ENCODE assay signal across 1 cellular context in the genomic region with DNA sequence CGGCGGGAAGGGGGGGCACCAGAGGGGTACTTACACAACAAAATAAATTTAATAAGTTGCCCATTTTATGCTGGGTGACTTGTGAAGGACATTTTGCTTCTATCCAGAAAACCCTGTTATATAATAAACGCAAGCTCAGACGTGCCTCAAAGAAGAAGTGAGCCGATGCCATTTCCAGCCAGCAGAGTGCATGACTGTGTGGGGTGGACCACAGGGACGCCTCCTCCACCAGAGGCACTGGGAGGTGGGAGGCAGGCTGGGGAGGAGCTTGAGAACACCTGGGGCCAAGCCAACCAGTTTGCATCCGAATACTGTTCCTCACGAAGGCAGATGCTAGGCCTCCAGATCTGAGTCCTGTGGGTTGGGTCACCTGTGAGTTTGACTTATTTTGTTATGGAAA.
TF ChIP-seq lines count a peak whose summit lies in the region.

No MANE protein-coding gene starts in this region.

TF ChIP-seq in GM23338, 12 proteins besides CTCF, POLR2A, EP300 and RAD21 (continued from another document):
- TF ChIP-seq, protein P1, sequence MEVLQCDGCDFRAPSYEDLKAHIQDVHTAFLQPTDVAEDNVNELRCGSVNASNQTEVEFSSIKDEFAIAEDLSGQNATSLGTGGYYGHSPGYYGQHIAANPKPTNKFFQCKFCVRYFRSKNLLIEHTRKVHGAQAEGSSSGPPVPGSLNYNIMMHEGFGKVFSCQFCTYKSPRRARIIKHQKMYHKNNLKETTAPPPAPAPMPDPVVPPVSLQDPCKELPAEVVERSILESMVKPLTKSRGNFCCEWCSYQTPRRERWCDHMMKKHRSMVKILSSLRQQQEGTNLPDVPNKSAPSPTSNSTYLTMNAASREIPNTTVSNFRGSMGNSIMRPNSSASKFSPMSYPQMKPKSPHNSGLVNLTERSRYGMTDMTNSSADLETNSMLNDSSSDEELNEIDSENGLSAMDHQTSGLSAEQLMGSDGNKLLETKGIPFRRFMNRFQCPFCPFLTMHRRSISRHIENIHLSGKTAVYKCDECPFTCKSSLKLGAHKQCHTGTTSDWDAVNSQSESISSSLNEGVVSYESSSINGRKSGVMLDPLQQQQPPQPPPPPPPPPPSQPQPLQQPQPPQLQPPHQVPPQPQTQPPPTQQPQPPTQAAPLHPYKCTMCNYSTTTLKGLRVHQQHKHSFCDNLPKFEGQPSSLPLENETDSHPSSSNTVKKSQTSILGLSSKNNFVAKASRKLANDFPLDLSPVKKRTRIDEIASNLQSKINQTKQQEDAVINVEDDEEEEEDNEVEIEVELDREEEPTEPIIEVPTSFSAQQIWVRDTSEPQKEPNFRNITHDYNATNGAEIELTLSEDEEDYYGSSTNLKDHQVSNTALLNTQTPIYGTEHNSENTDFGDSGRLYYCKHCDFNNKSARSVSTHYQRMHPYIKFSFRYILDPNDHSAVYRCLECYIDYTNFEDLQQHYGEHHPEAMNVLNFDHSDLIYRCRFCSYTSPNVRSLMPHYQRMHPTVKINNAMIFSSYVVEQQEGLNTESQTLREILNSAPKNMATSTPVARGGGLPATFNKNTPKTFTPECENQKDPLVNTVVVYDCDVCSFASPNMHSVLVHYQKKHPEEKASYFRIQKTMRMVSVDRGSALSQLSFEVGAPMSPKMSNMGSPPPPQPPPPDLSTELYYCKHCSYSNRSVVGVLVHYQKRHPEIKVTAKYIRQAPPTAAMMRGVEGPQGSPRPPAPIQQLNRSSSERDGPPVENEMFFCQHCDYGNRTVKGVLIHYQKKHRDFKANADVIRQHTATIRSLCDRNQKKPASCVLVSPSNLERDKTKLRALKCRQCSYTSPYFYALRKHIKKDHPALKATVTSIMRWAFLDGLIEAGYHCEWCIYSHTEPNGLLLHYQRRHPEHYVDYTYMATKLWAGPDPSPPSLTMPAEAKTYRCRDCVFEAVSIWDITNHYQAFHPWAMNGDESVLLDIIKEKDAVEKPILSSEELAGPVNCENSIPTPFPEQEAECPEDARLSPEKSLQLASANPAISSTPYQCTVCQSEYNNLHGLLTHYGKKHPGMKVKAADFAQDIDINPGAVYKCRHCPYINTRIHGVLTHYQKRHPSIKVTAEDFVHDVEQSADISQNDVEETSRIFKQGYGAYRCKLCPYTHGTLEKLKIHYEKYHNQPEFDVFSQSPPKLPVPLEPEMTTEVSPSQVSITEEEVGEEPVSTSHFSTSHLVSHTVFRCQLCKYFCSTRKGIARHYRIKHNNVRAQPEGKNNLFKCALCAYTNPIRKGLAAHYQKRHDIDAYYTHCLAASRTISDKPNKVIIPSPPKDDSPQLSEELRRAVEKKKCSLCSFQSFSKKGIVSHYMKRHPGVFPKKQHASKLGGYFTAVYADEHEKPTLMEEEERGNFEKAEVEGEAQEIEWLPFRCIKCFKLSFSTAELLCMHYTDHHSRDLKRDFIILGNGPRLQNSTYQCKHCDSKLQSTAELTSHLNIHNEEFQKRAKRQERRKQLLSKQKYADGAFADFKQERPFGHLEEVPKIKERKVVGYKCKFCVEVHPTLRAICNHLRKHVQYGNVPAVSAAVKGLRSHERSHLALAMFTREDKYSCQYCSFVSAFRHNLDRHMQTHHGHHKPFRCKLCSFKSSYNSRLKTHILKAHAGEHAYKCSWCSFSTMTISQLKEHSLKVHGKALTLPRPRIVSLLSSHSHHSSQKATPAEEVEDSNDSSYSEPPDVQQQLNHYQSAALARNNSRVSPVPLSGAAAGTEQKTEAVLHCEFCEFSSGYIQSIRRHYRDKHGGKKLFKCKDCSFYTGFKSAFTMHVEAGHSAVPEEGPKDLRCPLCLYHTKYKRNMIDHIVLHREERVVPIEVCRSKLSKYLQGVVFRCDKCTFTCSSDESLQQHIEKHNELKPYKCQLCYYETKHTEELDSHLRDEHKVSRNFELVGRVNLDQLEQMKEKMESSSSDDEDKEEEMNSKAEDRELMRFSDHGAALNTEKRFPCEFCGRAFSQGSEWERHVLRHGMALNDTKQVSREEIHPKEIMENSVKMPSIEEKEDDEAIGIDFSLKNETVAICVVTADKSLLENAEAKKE (CRISPR knock-in tag; IDR thresholded peaks at IDR 0.05), result 0 out of 2 replicates have a peak, but pooled peaks have one; percentile 34
TF ChIP-seq in GM23338: peak in this region for 1.
